Comparison of ENCODE assay signal across 22 cellular contexts in genomic region chr1:25803368-25803767, GRCh38. TPM values are rescaled to one million over a fixed set of nuclear protein-coding genes. Genes with fewer than 3 reads are reported as not detected.
"Had no signal": no experiment of that assay in that cellular context is flagged by ENCODE, and none has a peak within 500 bp of the region (broad histone marks: within the 10 kb centered on the region; RNA-seq: fewer than 3 reads in every experiment).

No MANE protein-coding gene starts in this region.

- FAIRE-seq: frontal cortex had no signal

- DNase-seq: activated CD4-positive, alpha-beta T cell treated with anti-CD3 and anti-CD28 coated beads, Interleukin-2, amount 10 ng/mL, durations not matched to agents 24 days and 14 days; activated CD8-positive, alpha-beta memory T cell treated with anti-CD3 and anti-CD28 coated beads, Interleukin-2, amount 10 ng/mL, durations not matched to agents 7 days and 5 days; central memory CD4-positive, alpha-beta T cell; colonic mucosa; dorsolateral prefrontal cortex; hypothalamus; left cardiac atrium; nucleus accumbens; sigmoid colon; stimulated activated CD4-positive, alpha-beta T cell treated with anti-CD3 and anti-CD28 coated beads, Interleukin-2, amount 100 ng/mL, for 48 hours; stimulated activated CD8-positive, alpha-beta memory T cell treated with anti-CD3 and anti-CD28 coated beads, Interleukin-4, amount 100 ng/mL, for 48 hours; stimulated activated naive B cell treated with anti-CD40 and anti-IgM and Interleukin-4, amounts not matched to agents 10 μg/mL and 1 μg/mL and 100 μg/mL, for 72 hours; T-helper 17 cell; transverse colon; uterus had no signal

- H3K36me3 Mint-ChIP-seq: activated CD8-positive, alpha-beta memory T cell treated with anti-CD3 and anti-CD28 coated beads, Interleukin-2, amount 10 ng/mL, durations not matched to agents 7 days and 5 days had no signal

- H3K27me3 ChIP-seq: ascending aorta, colonic mucosa, dorsolateral prefrontal cortex, esophagus muscularis mucosa, sigmoid colon, transverse colon, uterus had no signal

- H3K27me3 Mint-ChIP-seq: activated CD8-positive, alpha-beta T cell treated with anti-CD3 and anti-CD28 coated beads for 36 hours; T-helper 17 cell had no signal

- H3K9me3 ChIP-seq: ascending aorta, colonic mucosa, esophagus muscularis mucosa, sigmoid colon, transverse colon, uterus had no signal

- H3K4me3 Mint-ChIP-seq: activated CD4-positive, alpha-beta T cell treated with anti-CD3 and anti-CD28 coated beads, Interleukin-2, amount 10 ng/mL, durations not matched to agents 24 days and 14 days; activated CD8-positive, alpha-beta memory T cell treated with anti-CD3 and anti-CD28 coated beads, Interleukin-2, amount 10 ng/mL, durations not matched to agents 7 days and 5 days; activated CD8-positive, alpha-beta T cell treated with anti-CD3 and anti-CD28 coated beads for 36 hours; stimulated activated naive B cell treated with anti-CD40 and anti-IgM and Interleukin-4, amounts not matched to agents 10 μg/mL and 1 μg/mL and 100 μg/mL, for 72 hours had no signal

- H3K27ac ChIP-seq: colonic mucosa had no signal

- H3K4me2 ChIP-seq: smooth muscle cell had no signal

- H3K4me3 ChIP-seq: ascending aorta, colonic mucosa, esophagus muscularis mucosa, sigmoid colon, smooth muscle cell, transverse colon, uterus had no signal

- H3K4me1 ChIP-seq: colonic mucosa had no signal

- H3K9me3 Mint-ChIP-seq: activated CD4-positive, alpha-beta T cell treated with anti-CD3 and anti-CD28 coated beads, Interleukin-2, amount 10 ng/mL, durations not matched to agents 24 days and 14 days; activated CD8-positive, alpha-beta T cell treated with anti-CD3 and anti-CD28 coated beads for 36 hours; activated naive CD4-positive, alpha-beta T cell treated with anti-CD3 and anti-CD28 coated beads, Interleukin-2, amount 50 U/mL, for 72 hours; nephron; stimulated activated naive B cell treated with anti-CD40 and anti-IgM and Interleukin-4, amounts not matched to agents 10 μg/mL and 1 μg/mL and 100 μg/mL, for 72 hours had no signal

- ATAC-seq: activated CD8-positive, alpha-beta memory T cell treated with anti-CD3 and anti-CD28 coated beads, Interleukin-2, amount 10 ng/mL, durations not matched to agents 7 days and 5 days; left cardiac atrium had no signal

- H3K27ac Mint-ChIP-seq: activated CD4-positive, alpha-beta T cell treated with anti-CD3 and anti-CD28 coated beads, Interleukin-2, amount 10 ng/mL, durations not matched to agents 24 days and 14 days; activated CD8-positive, alpha-beta memory T cell treated with anti-CD3 and anti-CD28 coated beads, Interleukin-2, amount 10 ng/mL, durations not matched to agents 7 days and 5 days; activated CD8-positive, alpha-beta T cell treated with anti-CD3 and anti-CD28 coated beads for 36 hours; activated naive CD4-positive, alpha-beta T cell treated with anti-CD3 and anti-CD28 coated beads, Interleukin-2, amount 50 U/mL, for 72 hours; nephron; stimulated activated naive B cell treated with anti-CD40 and anti-IgM and Interleukin-4, amounts not matched to agents 10 μg/mL and 1 μg/mL and 100 μg/mL, for 72 hours; T-helper 17 cell had no signal

- H3K36me3 ChIP-seq: colonic mucosa, transverse colon, uterus had no signal

RNA-seq across cellular contexts. Expression of gene AUNIP, which starts 55.9 kb away (rescaled TPM):
- total RNA-seq: ascending aorta, esophagus muscularis mucosa, sigmoid colon had no signal
